Comparison of ENCODE assay signal across 10 cellular contexts in genomic region chr6:35047265-35048011, GRCh38.
DNase-seq lines count a peak whose midpoint lies in the region; ATAC-seq and TF ChIP-seq lines count a peak whose summit lies in the region.
"Had no signal": no experiment of that assay in that cellular context is flagged by ENCODE, and none has a peak within 500 bp of the region (broad histone marks: within the 10 kb centered on the region; RNA-seq: fewer than 3 reads in every experiment).

No MANE protein-coding gene starts in this region.

- no peaks in the 10 kb centered on the region for H3K9me3 ChIP-seq in mesodermal cell (ENCODE audit: control insufficient read depth, low read length)
- no peaks in the 10 kb centered on the region for H3K9me3 ChIP-seq in uterus

- H3K27ac ChIP-seq in cingulate gyrus (ENCODE audit: low read depth, low read length) = peak overlapping the region; percentile 92
- peak overlapping the region; percentile 93 for H3K27ac ChIP-seq in mesodermal cell (ENCODE audit: low read depth, low read length, severe bottlenecking)
- peak overlapping the region; percentile 52 to 62 for H3K27ac ChIP-seq in uterus
- H3K27ac ChIP-seq: 22Rv1 had no signal

- no peak for TF ChIP-seq CTCF in uterus (IDR thresholded peaks at IDR 0.05)

- H3K36me3 ChIP-seq in mesodermal cell (ENCODE audit: control insufficient read depth, insufficient read depth, low read length) (peaks cover 16% of the 10 kb centered on the region), uterus (no peaks in the 10 kb centered on the region)

- TF ChIP-seq POLR2A in uterus (IDR thresholded peaks at IDR 0.05) = no peak

- no peak for ATAC-seq in GM18870 (IDR thresholded peaks at IDR 0.05; ENCODE audit: unreplicated experiment)

- peak; percentile 40 for DNase-seq in NCI-H510A treated with DMSO at 0.1 percent for 48 hours (lab: John Stamatoyannopoulos, UW)
- no peak for DNase-seq in NCI-H510A (lab: John Stamatoyannopoulos, UW)
- DNase-seq in uterus = no peak
- DNase-seq in activated T-cell treated with anti-CD3 and anti-CD28 coated beads, Interleukin-2, amount 50 U/mL, for 48 hours = no peak
- DNase-seq in DMS153 treated with DMSO at 0.1 percent for 48 hours (lab: John Stamatoyannopoulos, UW; ENCODE audit: unreplicated experiment) = no peak
- DNase-seq: activated CD4-positive, alpha-beta T cell treated with anti-CD3 and anti-CD28 coated beads, Interleukin-2, amount 50 U/mL, for 48 hours had no signal

- H3K4me3 ChIP-seq in mesodermal cell (ENCODE audit: extremely low read depth, insufficient read depth, low read length, poor library complexity, severe bottlenecking) (no peak overlapping the region), uterus (no peak overlapping the region)

- H3K4me1 ChIP-seq in mesodermal cell (ENCODE audit: control insufficient read depth, insufficient read depth, low read length, poor library complexity, severe bottlenecking) (peaks cover 61% of the 10 kb centered on the region), uterus (peaks cover 0 to 15% of the 10 kb centered on the region in 2 donors)

- no peaks in the 10 kb centered on the region for H3K27me3 ChIP-seq in uterus

- intact Hi-C loops in uterus (cut with DNase I; ENCODE audit: low total_unique reads) = no loop called here

- 82 to 95% methylated on average over 4 to 6 of the region's 7 CpGs for WGBS in mesodermal cell (ENCODE audit: insufficient coverage in 2 of 2), 2 experiments
